21 cellular contexts compared by ENCODE assay signal in the genomic region with DNA sequence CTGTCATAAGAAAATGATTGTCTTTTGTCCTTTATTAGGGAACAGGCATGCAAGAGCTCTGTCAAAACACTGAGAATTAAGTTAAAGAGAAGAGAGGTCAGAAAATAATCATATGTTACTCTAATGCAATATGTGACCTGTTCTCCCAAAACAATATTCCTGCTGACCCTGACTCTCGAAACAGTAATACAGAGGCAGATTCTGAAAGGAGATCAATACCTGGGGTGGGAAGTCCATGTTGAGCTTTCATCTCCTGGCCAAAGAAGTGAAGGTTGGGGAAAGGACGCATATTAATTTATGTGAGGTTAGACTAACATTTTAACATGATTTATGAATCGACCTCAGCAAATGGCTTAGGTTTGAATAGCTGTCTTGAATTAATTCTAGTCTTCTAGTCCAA.
"Had no signal": no experiment of that assay in that cellular context is flagged by ENCODE, and none has a peak within 500 bp of the region (broad histone marks: within the 10 kb centered on the region; RNA-seq: fewer than 3 reads in every experiment).

No MANE protein-coding gene starts in this region.

- H3K27ac Mint-ChIP-seq: naive thymus-derived CD8-positive, alpha-beta T cell; stimulated activated memory B cell treated with anti-CD40 and anti-IgM and Interleukin-4, amounts not matched to agents 10 μg/mL and 1 μg/mL and 100 μg/mL, for 72 hours had no signal

- H3K4me1 Mint-ChIP-seq: stimulated activated memory B cell treated with anti-CD40 and anti-IgM and Interleukin-4, amounts not matched to agents 10 μg/mL and 1 μg/mL and 100 μg/mL, for 72 hours had no signal

- H3K27me3 Mint-ChIP-seq: naive thymus-derived CD8-positive, alpha-beta T cell; stimulated activated memory B cell treated with anti-CD40 and anti-IgM and Interleukin-4, amounts not matched to agents 10 μg/mL and 1 μg/mL and 100 μg/mL, for 72 hours had no signal

- H3K9me3 Mint-ChIP-seq: neural crest cell; stimulated activated memory B cell treated with anti-CD40 and anti-IgM and Interleukin-4, amounts not matched to agents 10 μg/mL and 1 μg/mL and 100 μg/mL, for 72 hours had no signal

- DNase-seq: dorsolateral prefrontal cortex; effector CD4-positive, alpha-beta T cell; foreskin fibroblast; gastrocnemius medialis; heart left ventricle; kidney; left ventricle myocardium inferior; lower lobe of right lung; naive thymus-derived CD8-positive, alpha-beta T cell; pancreas; right cardiac atrium; spleen; stimulated activated CD4-positive, alpha-beta T cell treated with anti-CD3 and anti-CD28 coated beads, Interleukin-4, amount 100 ng/mL, for 4 hours; stimulated activated naive CD8-positive, alpha-beta T cell treated with anti-CD3 and anti-CD28 coated beads, Interleukin-15, Interleukin-2, amounts not matched to agents 100 U/mL and 50 U/mL, for 24 hours; substantia nigra; testis; tibial artery; upper lobe of left lung had no signal

- ATAC-seq: esophagus mucosa; gastrocnemius medialis; heart left ventricle; lower lobe of right lung; naive thymus-derived CD8-positive, alpha-beta T cell; pancreas; right cardiac atrium; stimulated activated memory B cell treated with anti-CD40 and anti-IgM and Interleukin-4, amounts not matched to agents 10 μg/mL and 1 μg/mL and 100 μg/mL, for 72 hours; stimulated activated naive CD8-positive, alpha-beta T cell treated with anti-CD3 and anti-CD28 coated beads, Interleukin-15, Interleukin-2, amounts not matched to agents 100 U/mL and 50 U/mL, for 24 hours had no signal

- H3K4me3 Mint-ChIP-seq: naive thymus-derived CD8-positive, alpha-beta T cell; neural crest cell; stimulated activated memory B cell treated with anti-CD40 and anti-IgM and Interleukin-4, amounts not matched to agents 10 μg/mL and 1 μg/mL and 100 μg/mL, for 72 hours had no signal

- H3K36me3 Mint-ChIP-seq: stimulated activated memory B cell treated with anti-CD40 and anti-IgM and Interleukin-4, amounts not matched to agents 10 μg/mL and 1 μg/mL and 100 μg/mL, for 72 hours had no signal
